In the genomic region with DNA sequence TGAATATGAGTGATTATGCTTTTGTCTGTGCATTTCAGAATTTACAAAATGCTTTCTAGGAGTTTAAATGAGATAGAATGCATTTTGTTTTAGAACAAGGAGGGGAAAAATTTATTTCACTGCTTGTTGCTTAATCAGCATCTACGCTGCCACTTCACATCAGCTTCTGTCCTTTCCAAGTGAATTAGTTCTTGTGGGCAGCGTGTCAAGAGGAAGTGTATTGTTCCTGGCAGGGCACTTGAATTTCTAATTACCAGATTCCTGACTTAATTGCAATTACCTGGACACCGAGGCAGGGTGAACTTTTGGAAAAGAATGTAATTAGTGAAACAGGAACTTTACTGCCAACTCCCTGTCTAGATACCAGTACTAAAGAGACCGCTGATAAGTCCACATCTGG, we compare ENCODE assay signal across 18 cellular contexts.
DNase-seq lines count a peak whose midpoint lies in the region; ATAC-seq and TF ChIP-seq lines count a peak whose summit lies in the region.
"Had no signal": no experiment of that assay in that cellular context is flagged by ENCODE, and none has a peak within 500 bp of the region (broad histone marks: within the 10 kb centered on the region; RNA-seq: fewer than 3 reads in every experiment).

No MANE protein-coding gene starts in this region.

- H3K4me1 Mint-ChIP-seq in MCF 10A (ENCODE audit: insufficient read depth, unreplicated experiment): no peaks in the 10 kb centered on the region
- peaks cover 27% of the 10 kb centered on the region for H3K4me1 Mint-ChIP-seq in T-helper 17 cell

- CTCF ChIA-PET in MCF 10A (lab: Yijun Ruan, JAX): interaction anchor here (0.6 kb wide), 1 partner anchor 1076 kb away, joined by 3 read pairs; no protein-coding TSS in a partner anchor

- H3K27ac Mint-ChIP-seq in MCF 10A (ENCODE audit: low read depth, unreplicated experiment): no peak overlapping the region
- H3K27ac Mint-ChIP-seq in T-helper 17 cell: peak overlapping the region; percentile 39

- BruUV-seq in MCF 10A (replicated peaks; lab: Mats Ljungman, UMichigan): no TSS peak

- no peaks in the 10 kb centered on the region for H3K27me3 Mint-ChIP-seq in MCF 10A (ENCODE audit: insufficient read depth, unreplicated experiment)
- H3K27me3 Mint-ChIP-seq in T-helper 17 cell: no peaks in the 10 kb centered on the region

- WGBS in smooth muscle cell (ENCODE audit: low lambda C conversion rate): 75% methylated on average over 4 of the region's 4 CpGs
- 47 to 70% methylated on average over 2 to 4 of the region's 4 CpGs for WGBS in transverse colon (ENCODE audit: low coverage in 1 of 2), 2 donors

- H3K4me3 Mint-ChIP-seq in MCF 10A (ENCODE audit: unreplicated experiment) (no peak overlapping the region), T-helper 17 cell (no peak overlapping the region)

- TF ChIP-seq CTCF in breast epithelium (IDR thresholded peaks at IDR 0.05): no peak
- TF ChIP-seq CTCF in MCF 10A (IDR thresholded peaks at IDR 0.05; ENCODE audit: unreplicated experiment): no peak
- TF ChIP-seq CTCF in fibroblast of lung (conservative IDR thresholded peaks at IDR 0.05 in 1 of 2, IDR thresholded peaks at IDR 0.05 in 1 of 2; ENCODE audit: low read depth in 1 of 2, low read length in 2 of 2): no peak
- TF ChIP-seq CTCF in smooth muscle cell (IDR thresholded peaks at IDR 0.05; ENCODE audit: borderline replicate concordance, insufficient read depth, poor library complexity, severe bottlenecking): no peak
- TF ChIP-seq CTCF in transverse colon (IDR thresholded peaks at IDR 0.05): no peak

- H2AFZ ChIP-seq in fibroblast of lung (ENCODE audit: low read length) (no peak overlapping the region), smooth muscle cell (ENCODE audit: low read depth) (no peak overlapping the region)

- TF ChIP-seq POLR2A in breast epithelium (IDR thresholded peaks at IDR 0.05): no peak
- no peak for TF ChIP-seq POLR2A in transverse colon (IDR thresholded peaks at IDR 0.05)

- H3F3A ChIP-seq in smooth muscle cell (ENCODE audit: low read depth): peaks cover 2% of the 10 kb centered on the region

- H3K4me2 ChIP-seq in fibroblast of lung (ENCODE audit: extremely low read depth, insufficient read depth, low read length) (no peak overlapping the region), smooth muscle cell (no peak overlapping the region)

- H3K9ac ChIP-seq in fibroblast of lung (ENCODE audit: insufficient read depth, low read length): no peak overlapping the region
- no peak overlapping the region for H3K9ac ChIP-seq in smooth muscle cell (ENCODE audit: low read depth)

- H3K9me3 ChIP-seq in breast epithelium: peaks cover 0 to 4% of the 10 kb centered on the region in 2 donors
- no peaks in the 10 kb centered on the region for H3K9me3 ChIP-seq in T-helper 17 cell (ENCODE audit: control insufficient read depth, low read length, poor library complexity, severe bottlenecking)
- H3K9me3 ChIP-seq in fibroblast of lung (ENCODE audit: control insufficient read depth, insufficient read depth, low read depth, low read length): no peaks in the 10 kb centered on the region
- H3K9me3 ChIP-seq in smooth muscle cell (replicated peaks; ENCODE audit: low read depth): no peaks in the 10 kb centered on the region
- no peaks in the 10 kb centered on the region for H3K9me3 ChIP-seq in transverse colon
- H3K9me3 ChIP-seq: mucosa of descending colon, Peyer's patch, prostate gland, tibial nerve had no signal

- POLR2A ChIA-PET in MCF 10A (lab: Yijun Ruan, JAX): interaction anchor here (0.8 to 1.0 kb wide), 3 partner anchors 14 to 339 kb away, joined by 3 read pairs; no protein-coding TSS in a partner anchor

- no peaks in the 10 kb centered on the region for H3K27me3 ChIP-seq in breast epithelium
- H3K27me3 ChIP-seq in fibroblast of lung (ENCODE audit: control insufficient read depth, insufficient read depth, low read length): no peaks in the 10 kb centered on the region
- H3K27me3 ChIP-seq in smooth muscle cell (ENCODE audit: low read depth): no peaks in the 10 kb centered on the region
- no peaks in the 10 kb centered on the region for H3K27me3 ChIP-seq in transverse colon
- H3K27me3 ChIP-seq: dorsolateral prefrontal cortex, Peyer's patch, tibial nerve had no signal

- H3K4me1 ChIP-seq in breast epithelium (peaks cover 0 to 3% of the 10 kb centered on the region in 2 donors), fibroblast of lung (ENCODE audit: control insufficient read depth, extremely low read depth, insufficient read depth, low read length) (no peaks in the 10 kb centered on the region), smooth muscle cell (ENCODE audit: low read depth) (peaks cover 25% of the 10 kb centered on the region), transverse colon (peaks cover 0 to 20% (median 6%) of the 10 kb centered on the region in 4 donors)

- peak overlapping the region; percentile 4 to 34 for H3K27ac ChIP-seq in breast epithelium
- H3K27ac ChIP-seq in fibroblast of lung (ENCODE audit: insufficient read depth, low read length): no peak overlapping the region
- peak overlapping the region; percentile 6 for H3K27ac ChIP-seq in smooth muscle cell (ENCODE audit: low read depth)
- H3K27ac ChIP-seq in transverse colon: no peak overlapping the region
- H3K27ac ChIP-seq: dorsolateral prefrontal cortex, Peyer's patch, prostate gland, tibial nerve had no signal

- no peaks in the 10 kb centered on the region for H4K20me1 ChIP-seq in fibroblast of lung (ENCODE audit: control insufficient read depth, extremely low read depth, insufficient read depth, low read length)
- H4K20me1 ChIP-seq in smooth muscle cell (ENCODE audit: low read depth): peaks cover 69% of the 10 kb centered on the region

- in situ Hi-C loops in transverse colon (cut with MboI; ENCODE audit: low pct_ligation_motif_present in 1 of 4, low pct_unique_long_range_greater_than_20kb in 1 of 4, low sequenced_read_pairs in 3 of 4): no loop called here

- no peaks in the 10 kb centered on the region for H3K9me3 Mint-ChIP-seq in MCF 10A (ENCODE audit: unreplicated experiment)

- intact Hi-C loops in breast epithelium (cut with DNase I; ENCODE audit: low total_unique reads) (no loop called here), MCF 10A (cut with micrococcal nuclease) (no loop called here), transverse colon (cut with DNase I; ENCODE audit: low total_unique reads) (no loop called here)

- H3K4me3 ChIP-seq in breast epithelium: no peak overlapping the region
- H3K4me3 ChIP-seq in fibroblast of lung (replicated peaks in 1 of 4; ENCODE audit: control extremely low read depth in 1 of 4, insufficient read depth in 1 of 4, low read depth in 3 of 4, low read length in 4 of 4): no peak overlapping the region
- H3K4me3 ChIP-seq in smooth muscle cell: no peak overlapping the region
- H3K4me3 ChIP-seq in transverse colon: no peak overlapping the region
- H3K4me3 ChIP-seq: dorsolateral prefrontal cortex, mucosa of descending colon, Peyer's patch, prostate gland, tibial nerve had no signal

- H3K36me3 ChIP-seq in breast epithelium: no peaks in the 10 kb centered on the region
- no peaks in the 10 kb centered on the region for H3K36me3 ChIP-seq in fibroblast of lung (ENCODE audit: control insufficient read depth, insufficient read depth, low read length)
- no peaks in the 10 kb centered on the region for H3K36me3 ChIP-seq in smooth muscle cell (ENCODE audit: low read depth)
- no peaks in the 10 kb centered on the region for H3K36me3 ChIP-seq in transverse colon
- H3K36me3 ChIP-seq: Peyer's patch, prostate gland, tibial nerve had no signal

- H3K36me3 Mint-ChIP-seq in MCF 10A (ENCODE audit: insufficient read depth, unreplicated experiment) (no peaks in the 10 kb centered on the region), T-helper 17 cell (ENCODE audit: low read depth) (no peaks in the 10 kb centered on the region)

- peak in 1 of 2 donors; percentile 56 for DNase-seq in breast epithelium (ENCODE audit: low spot score in 2 of 2)
- DNase-seq in MCF 10A (ENCODE audit: unreplicated experiment): no peak
- DNase-seq in T-helper 17 cell: no peak
- peak; percentile 13 to 49 for DNase-seq in fibroblast of lung (ENCODE audit: low read depth in 2 of 2)
- DNase-seq in smooth muscle cell (lab: John Stamatoyannopoulos, UW; ENCODE audit: unreplicated experiment): no peak
- DNase-seq in OCI-M1 (lab: John Stamatoyannopoulos, UW): no peak
- DNase-seq in transverse colon: no peak
- no peak for DNase-seq in NCI-H526 treated with DMSO at 0.1 percent for 48 hours (lab: John Stamatoyannopoulos, UW)
- DNase-seq: activated CD4-positive, alpha-beta T cell treated with anti-CD3 and anti-CD28 coated beads for 48 hours; amniotic stem cell; foreskin fibroblast; HCEC 1CT; Peyer's patch; stimulated activated CD8-positive, alpha-beta memory T cell treated with anti-CD3 and anti-CD28 coated beads, Interleukin-4, amount 100 ng/mL, for 48 hours had no signal

- no peaks in the 10 kb centered on the region for H3K79me2 ChIP-seq in fibroblast of lung (ENCODE audit: control insufficient read depth, insufficient read depth, low read length)
- peaks cover 61% of the 10 kb centered on the region for H3K79me2 ChIP-seq in smooth muscle cell (ENCODE audit: low read depth)

- TF ChIP-seq EP300 in transverse colon (IDR thresholded peaks at IDR 0.05; ENCODE audit: low read depth): no peak

- ATAC-seq in T-helper 17 cell: no peak
- ATAC-seq: mucosa of descending colon had no signal

Comparison
In these comparisons a context has a peak if more than half of its experiments do, and no peak if none do; other contexts are left out.
1. DNase-seq: peak in fibroblast of lung (2 of 2); none in MCF 10A (single experiment), T-helper 17 cell (0 of 3), smooth muscle cell (single experiment), OCI-M1 (single experiment), transverse colon (single experiment) and NCI-H526 treated with DMSO at 0.1 percent for 48 hours (single experiment).
2. H3K27ac ChIP-seq: peak in breast epithelium (2 of 2) and smooth muscle cell (single experiment); none in fibroblast of lung (single experiment) and transverse colon (0 of 4).